Comparison of ENCODE assay signal across 12 cellular contexts in genomic region chr16:83533193-83533592, GRCh38.
A peak's percentile ranks its signal among the peaks of the same experiment; 100 is the strongest.
DNase-seq lines count a peak whose midpoint lies in the region; ATAC-seq lines count a peak whose summit lies in the region.
"Had no signal": no experiment of that assay in that cellular context is flagged by ENCODE, and none has a peak within 500 bp of the region (broad histone marks: within the 10 kb centered on the region; RNA-seq: fewer than 3 reads in every experiment).

No MANE protein-coding gene starts in this region.

- DNase-seq in DMS153 (lab: John Stamatoyannopoulos, UW) (peak; percentile 89), HS-5 (ENCODE audit: low read depth) (peak; percentile 49), SHP77 (lab: John Stamatoyannopoulos, UW) (peak; percentile 59 to 69), islet precursor cell (peak; percentile 54), SKM-1 treated with dmso at 0.1 percent for 144 hours (lab: John Stamatoyannopoulos, UW; ENCODE audit: unreplicated experiment) (no peak), SKM-1 (lab: John Stamatoyannopoulos, UW; ENCODE audit: unreplicated experiment) (no peak)
- DNase-seq: Calu3; immature natural killer cell; NCI-H1930; stimulated activated naive CD8-positive, alpha-beta T cell treated with anti-CD3 and anti-CD28 coated beads, Interleukin-15, amount 100 ng/mL, for 72 hours had no signal

- ATAC-seq in GM18519 (IDR thresholded peaks at IDR 0.05; ENCODE audit: low FRiP score, unreplicated experiment) (no peak), HG02973 (IDR thresholded peaks at IDR 0.05; ENCODE audit: unreplicated experiment) (no peak)
- ATAC-seq: stimulated activated naive CD8-positive, alpha-beta T cell treated with anti-CD3 and anti-CD28 coated beads, Interleukin-15, amount 100 ng/mL, for 72 hours had no signal

Comparison
In these comparisons a context has a peak if more than half of its experiments do, and no peak if none do; other contexts are left out.
1. DNase-seq: peak in DMS153 (single experiment), HS-5 (single experiment), SHP77 (2 of 2) and islet precursor cell (single experiment); none in SKM-1 treated with dmso at 0.1 percent for 144 hours (single experiment) and SKM-1 (single experiment).